17 cellular contexts compared by ENCODE assay signal in the genomic region with DNA sequence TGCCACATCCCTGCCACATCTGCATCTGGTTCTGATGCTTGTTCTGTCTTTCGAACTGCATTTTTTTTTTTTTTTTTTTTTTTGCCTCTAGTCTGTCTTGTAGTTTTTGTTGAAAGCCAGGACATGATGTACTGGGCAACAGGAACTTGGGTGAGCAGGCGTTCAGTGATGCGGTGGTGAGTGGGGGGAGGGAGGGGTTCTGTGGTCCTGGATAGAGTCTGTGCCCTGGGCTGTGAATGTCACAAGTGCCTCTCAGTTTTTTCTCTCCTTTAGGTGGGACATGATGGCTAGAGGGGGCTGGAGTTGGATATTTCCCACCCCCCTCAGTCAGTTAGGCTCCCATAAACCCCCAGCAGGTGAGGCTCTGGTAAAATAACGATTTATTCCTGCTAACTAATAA. TPM values are rescaled to one million over a fixed set of nuclear protein-coding genes. Genes with fewer than 3 reads are reported as not detected.
A peak's percentile ranks its signal among the peaks of the same experiment; 100 is the strongest.
DNase-seq lines count a peak whose midpoint lies in the region; ATAC-seq and TF ChIP-seq lines count a peak whose summit lies in the region.
"Had no signal": no experiment of that assay in that cellular context is flagged by ENCODE, and none has a peak within 500 bp of the region (broad histone marks: within the 10 kb centered on the region; RNA-seq: fewer than 3 reads in every experiment).

No MANE protein-coding gene starts in this region.

- no peak for ATAC-seq in upper lobe of left lung (ENCODE audit: low FRiP score in 2 of 2)

- no peak overlapping the region for H2BK5ac ChIP-seq in H9 (ENCODE audit: insufficient read length, low read length)

- no peaks in the 10 kb centered on the region for H4K20me1 ChIP-seq in H9 (ENCODE audit: control insufficient read depth, insufficient read depth, insufficient read length)

- TF ChIP-seq EP300 in esophagus muscularis mucosa (IDR thresholded peaks at IDR 0.05) (no peak), upper lobe of left lung (IDR thresholded peaks at IDR 0.05) (no peak)

- DNase-seq in activated CD8-positive, alpha-beta memory T cell treated with anti-CD3 and anti-CD28 coated beads for 24 hours: peak; percentile 26
- no peak for DNase-seq in activated CD8-positive, alpha-beta memory T cell treated with anti-CD3 and anti-CD28 coated beads, Interleukin-2, amount 50 U/mL, for 48 hours
- peak; percentile 7 for DNase-seq in H9
- peak; percentile 55 for DNase-seq in esophagus muscularis mucosa (ENCODE audit: extremely low spot score)
- DNase-seq in upper lobe of left lung: peak in 1 of 2 donors; percentile 57
- DNase-seq in nephron progenitor cell: no peak
- no peak for DNase-seq in HK-2 (ENCODE audit: unreplicated experiment)
- no peak for DNase-seq in NCI-H2196 (lab: John Stamatoyannopoulos, UW; ENCODE audit: unreplicated experiment)
- DNase-seq: AML-193, Caco-2, GM23248, HCEC 1CT, HFFc6 had no signal

- H3K4me3 ChIP-seq in esophagus muscularis mucosa (no peak overlapping the region), upper lobe of left lung (peak overlapping the region in 1 of 4 donors; percentile 42)
- H3K4me3 ChIP-seq: A549, GM23248 had no signal

- TF ChIP-seq CTCF in H9 (conservative IDR thresholded peaks at IDR 0.05) (no peak), esophagus muscularis mucosa (IDR thresholded peaks at IDR 0.05) (no peak), upper lobe of left lung (IDR thresholded peaks at IDR 0.05) (no peak), nephron progenitor cell (IDR thresholded peaks at IDR 0.05) (no peak)

- intact Hi-C loops in esophagus muscularis mucosa (cut with DNase I): no loop called here

- H3K27ac Mint-ChIP-seq in H9 (no peak overlapping the region), nephron progenitor cell (no peak overlapping the region)
- H3K27ac Mint-ChIP-seq: HFFc6 had no signal

- no peak overlapping the region for H3K56ac ChIP-seq in H9 (ENCODE audit: insufficient read length, low read depth, low read length)

- no peak overlapping the region for H3K4me2 ChIP-seq in H9 (ENCODE audit: insufficient read depth, insufficient read length, low read length)
- H3K4me2 ChIP-seq: A549 had no signal

- no peaks in the 10 kb centered on the region for H3K23me2 ChIP-seq in H9 (ENCODE audit: insufficient read length, low read depth, low read length, poor library complexity, severe bottlenecking)

- H3K9me3 Mint-ChIP-seq in H9: peaks cover 80 to 98% of the 10 kb centered on the region in 2 experiments
- H3K9me3 Mint-ChIP-seq in nephron progenitor cell: peaks cover 79% of the 10 kb centered on the region
- H3K9me3 Mint-ChIP-seq: HFFc6 had no signal

- no peak overlapping the region for H2AFZ ChIP-seq in H9 (ENCODE audit: low read length)
- H2AFZ ChIP-seq: GM23248 had no signal

- H3K27ac ChIP-seq in H9 (ENCODE audit: insufficient read length, low read depth, low read length) (no peak overlapping the region), esophagus muscularis mucosa (replicated peaks in 1 of 4) (no peak overlapping the region), upper lobe of left lung (peak overlapping the region; percentile 38 to 83 (median 72))
- H3K27ac ChIP-seq: 22Rv1, A549, GM23248 had no signal

- H3K9me3 ChIP-seq in H9 (ENCODE audit: control insufficient read depth, low read depth, low read length): peaks cover 67% of the 10 kb centered on the region
- no peaks in the 10 kb centered on the region for H3K9me3 ChIP-seq in esophagus muscularis mucosa
- no peaks in the 10 kb centered on the region for H3K9me3 ChIP-seq in upper lobe of left lung
- H3K9me3 ChIP-seq: A549, Caco-2 had no signal

- H2BK15ac ChIP-seq in H9 (ENCODE audit: low read depth, low read length): no peak overlapping the region

- no peak overlapping the region for H3K4ac ChIP-seq in H9 (ENCODE audit: low read depth, low read length)

- no peaks in the 10 kb centered on the region for H3K79me1 ChIP-seq in H9 (ENCODE audit: insufficient read depth, low read depth, low read length, poor library complexity, severe bottlenecking)

- H3K9ac ChIP-seq in H9 (ENCODE audit: extremely low read depth, insufficient read length, low read length): no peak overlapping the region
- H3K9ac ChIP-seq: GM23248 had no signal

- H4K8ac ChIP-seq in H9 (replicated peaks; ENCODE audit: insufficient read length, low read depth, low read length): no peak overlapping the region

- H3K27me3 ChIP-seq in H9 (ENCODE audit: insufficient read depth, low read length) (no peaks in the 10 kb centered on the region), esophagus muscularis mucosa (peaks cover 0 to 56% (median 0%) of the 10 kb centered on the region in 4 donors), upper lobe of left lung (no peaks in the 10 kb centered on the region)

- no peaks in the 10 kb centered on the region for H3K79me2 ChIP-seq in H9 (ENCODE audit: insufficient read depth, low read length)

- H3K18ac ChIP-seq in H9 (ENCODE audit: insufficient read length, low read depth, low read length): no peak overlapping the region

- no peak overlapping the region for H2BK120ac ChIP-seq in H9 (ENCODE audit: low read depth, low read length, poor library complexity, severe bottlenecking)

- H3K4me1 ChIP-seq in H9 (ENCODE audit: insufficient read depth, low read length) (no peaks in the 10 kb centered on the region), esophagus muscularis mucosa (no peaks in the 10 kb centered on the region), upper lobe of left lung (peaks cover 0 to 8% (median 3%) of the 10 kb centered on the region in 4 donors)
- H3K4me1 ChIP-seq: A549, Caco-2 had no signal

- H3K4me1 Mint-ChIP-seq in H9 (no peaks in the 10 kb centered on the region), nephron progenitor cell (no peaks in the 10 kb centered on the region)

- H2BK12ac ChIP-seq in H9 (ENCODE audit: insufficient read length, low read depth, low read length): no peak overlapping the region

- no peak overlapping the region for H4K5ac ChIP-seq in H9 (ENCODE audit: insufficient read length, low read depth, low read length)

- H3K23ac ChIP-seq in H9 (ENCODE audit: insufficient read length, low read depth, low read length): no peak overlapping the region

- H3K36me3 Mint-ChIP-seq in H9 (ENCODE audit: insufficient read depth in 1 of 3, low read depth in 3 of 3): peaks cover 4 to 19% (median 8%) of the 10 kb centered on the region in 3 experiments; a peak in 5 of 7 replicates
- no peaks in the 10 kb centered on the region for H3K36me3 Mint-ChIP-seq in nephron progenitor cell (ENCODE audit: low read depth)

- no peak overlapping the region for H2AK5ac ChIP-seq in H9 (ENCODE audit: insufficient read length, low read length)

- H2BK20ac ChIP-seq in H9 (ENCODE audit: low read depth, low read length, poor library complexity, severe bottlenecking): no peak overlapping the region

- no peak overlapping the region for H3T11ph ChIP-seq in H9 (ENCODE audit: low read length)

- H3K4me3 Mint-ChIP-seq in H9 (no peak overlapping the region), nephron progenitor cell (no peak overlapping the region)
- H3K4me3 Mint-ChIP-seq: HFFc6 had no signal

- H3K14ac ChIP-seq in H9 (ENCODE audit: insufficient read depth, low read length): no peak overlapping the region

- no CpG with 5 or more reads among the region's 4 CpGs for WGBS in H9 (ENCODE audit: extremely low coverage, insufficient read length, low lambda C conversion rate)
- whole genome bisulfite sequencing in esophagus muscularis mucosa: 44% methylated on average over 4 of the region's 4 CpGs
- WGBS in upper lobe of left lung, 2 donors: 34 to 62% methylated on average over 4 of the region's 4 CpGs

- TF ChIP-seq POLR2A in esophagus muscularis mucosa (IDR thresholded peaks at IDR 0.05; ENCODE audit: low read depth): no peak
- no peak for TF ChIP-seq POLR2A in upper lobe of left lung (IDR thresholded peaks at IDR 0.05)

- H4K91ac ChIP-seq in H9 (ENCODE audit: insufficient read length, low read depth, low read length): no peak overlapping the region

- H3K27me3 Mint-ChIP-seq in H9 (ENCODE audit: low read depth) (peaks cover 2% of the 10 kb centered on the region), nephron progenitor cell (ENCODE audit: low read depth, poor library complexity) (peaks cover 5% of the 10 kb centered on the region)

- H3K36me3 ChIP-seq in esophagus muscularis mucosa (no peaks in the 10 kb centered on the region), upper lobe of left lung (no peaks in the 10 kb centered on the region)

RNA-seq across cellular contexts. Expression of a gene that starts 3.5 kb away (rescaled TPM):
- total RNA-seq in H9 (2021): not detected in 2 replicates
- total RNA-seq in esophagus muscularis mucosa: 1 to 10 TPM in 2 of 4 donors, under 1 TPM in 2; 0.46 to 3.3 (median 1.1) TPM
- total RNA-seq in upper lobe of left lung: 1 to 10 TPM; 1.7 to 8.6 (median 5.0) TPM
- total RNA-seq: Caco-2, GM23248, H4, HFFc6, HT-29 had no signal

RNA-seq across cellular contexts. Expression of a gene that starts 47.4 kb away (rescaled TPM):
- not detected in 2 replicates for total RNA-seq in H9 (2021)
- total RNA-seq in esophagus muscularis mucosa: 1 to 10 TPM in 1 of 4 donors, under 1 TPM in 1, not detected in 2; 0.83 to 1.8 TPM
- 10 to 100 TPM in 4 of 6 donors, 1 to 10 TPM in 2; 2.3 to 22.4 (median 16.3) TPM for total RNA-seq in upper lobe of left lung
- total RNA-seq: Caco-2, GM23248, HFFc6, HT-29 had no signal

Comparison
In these comparisons a context has a peak if more than half of its experiments do, and no peak if none do; other contexts are left out.
1. DNase-seq: peak in activated CD8-positive, alpha-beta memory T cell treated with anti-CD3 and anti-CD28 coated beads for 24 hours (single experiment), H9 (single experiment) and esophagus muscularis mucosa (single experiment); none in activated CD8-positive, alpha-beta memory T cell treated with anti-CD3 and anti-CD28 coated beads, Interleukin-2, amount 50 U/mL, for 48 hours (single experiment), nephron progenitor cell (single experiment), HK-2 (single experiment) and NCI-H2196 (single experiment).
2. H3K27ac ChIP-seq: peak in upper lobe of left lung (4 of 4); none in H9 (single experiment) and esophagus muscularis mucosa (0 of 4).